ENCODE assay signal across 1 cellular context in the genomic region with DNA sequence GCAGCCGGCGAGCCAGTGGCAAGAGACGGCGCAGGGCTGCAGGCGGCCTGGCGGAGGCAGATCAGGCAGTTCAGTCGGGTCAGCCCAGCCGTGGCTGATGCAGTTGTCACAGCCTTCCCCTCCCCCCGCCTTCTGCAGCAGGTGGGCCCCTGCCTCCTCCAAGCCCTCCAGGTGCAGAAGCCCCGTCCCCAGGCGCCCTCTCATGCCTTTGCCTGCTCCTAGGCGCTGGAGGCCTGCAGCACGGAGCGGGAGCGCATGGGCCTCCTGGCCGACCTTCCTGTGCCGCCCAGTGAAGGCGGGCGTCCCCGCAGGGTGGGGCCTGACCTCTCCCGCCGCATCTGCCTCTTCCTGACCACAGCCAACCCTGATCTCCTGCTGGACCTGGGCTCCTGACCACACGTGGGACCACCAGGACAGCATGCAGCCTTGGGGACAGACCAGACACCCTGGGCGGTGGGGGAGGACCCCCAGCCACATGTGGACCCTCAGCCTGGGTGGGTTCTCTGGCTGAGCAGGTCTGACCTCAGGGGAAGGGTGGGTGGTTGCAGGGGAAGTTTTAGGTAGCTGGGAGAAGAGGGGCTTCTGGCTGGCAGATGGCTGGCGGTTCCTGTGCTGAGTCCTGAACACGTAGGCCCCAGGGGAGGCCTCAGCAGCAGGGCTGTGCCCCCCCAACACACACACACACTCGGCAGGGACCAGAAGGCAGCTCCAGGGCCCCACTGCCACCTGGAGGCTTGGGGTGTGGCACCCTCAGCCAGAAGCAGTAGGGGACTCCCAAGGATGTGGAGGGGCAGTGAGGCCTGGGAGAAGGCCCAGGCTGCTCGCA.
TF ChIP-seq lines count a peak whose summit lies in the region.

No MANE protein-coding gene starts in this region.

TF ChIP-seq in GM23338, 12 proteins besides CTCF, POLR2A, EP300 and RAD21:
- no peak for TF ChIP-seq CREB1 (CRISPR knock-in tag; IDR thresholded peaks at IDR 0.05; ENCODE audit: low read depth)
- no peak for TF ChIP-seq ETS1 (IDR thresholded peaks at IDR 0.05)
- no peak for TF ChIP-seq ZNF114 (CRISPR knock-in tag; IDR thresholded peaks at IDR 0.05)
- no peak for TF ChIP-seq EZH2 (IDR thresholded peaks at IDR 0.05; ENCODE audit: low read depth, unreplicated experiment)
- no peak for TF ChIP-seq ZNF331 (CRISPR knock-in tag; IDR thresholded peaks at IDR 0.05; ENCODE audit: low read depth)
- TF ChIP-seq STAT1 (IDR thresholded peaks at IDR 0.05; ENCODE audit: unreplicated experiment): no peak
- TF ChIP-seq NANOG (IDR thresholded peaks at IDR 0.05; ENCODE audit: borderline replicate concordance): no peak
- TF ChIP-seq EZH2phosphoT487 (IDR thresholded peaks at IDR 0.05; ENCODE audit: unreplicated experiment): no peak
- no peak for TF ChIP-seq POLR2AphosphoS5 (IDR thresholded peaks at IDR 0.05; ENCODE audit: low read depth)
- no peak for TF ChIP-seq JUNB (IDR thresholded peaks at IDR 0.05; ENCODE audit: unreplicated experiment)
- TF ChIP-seq, protein P1, sequence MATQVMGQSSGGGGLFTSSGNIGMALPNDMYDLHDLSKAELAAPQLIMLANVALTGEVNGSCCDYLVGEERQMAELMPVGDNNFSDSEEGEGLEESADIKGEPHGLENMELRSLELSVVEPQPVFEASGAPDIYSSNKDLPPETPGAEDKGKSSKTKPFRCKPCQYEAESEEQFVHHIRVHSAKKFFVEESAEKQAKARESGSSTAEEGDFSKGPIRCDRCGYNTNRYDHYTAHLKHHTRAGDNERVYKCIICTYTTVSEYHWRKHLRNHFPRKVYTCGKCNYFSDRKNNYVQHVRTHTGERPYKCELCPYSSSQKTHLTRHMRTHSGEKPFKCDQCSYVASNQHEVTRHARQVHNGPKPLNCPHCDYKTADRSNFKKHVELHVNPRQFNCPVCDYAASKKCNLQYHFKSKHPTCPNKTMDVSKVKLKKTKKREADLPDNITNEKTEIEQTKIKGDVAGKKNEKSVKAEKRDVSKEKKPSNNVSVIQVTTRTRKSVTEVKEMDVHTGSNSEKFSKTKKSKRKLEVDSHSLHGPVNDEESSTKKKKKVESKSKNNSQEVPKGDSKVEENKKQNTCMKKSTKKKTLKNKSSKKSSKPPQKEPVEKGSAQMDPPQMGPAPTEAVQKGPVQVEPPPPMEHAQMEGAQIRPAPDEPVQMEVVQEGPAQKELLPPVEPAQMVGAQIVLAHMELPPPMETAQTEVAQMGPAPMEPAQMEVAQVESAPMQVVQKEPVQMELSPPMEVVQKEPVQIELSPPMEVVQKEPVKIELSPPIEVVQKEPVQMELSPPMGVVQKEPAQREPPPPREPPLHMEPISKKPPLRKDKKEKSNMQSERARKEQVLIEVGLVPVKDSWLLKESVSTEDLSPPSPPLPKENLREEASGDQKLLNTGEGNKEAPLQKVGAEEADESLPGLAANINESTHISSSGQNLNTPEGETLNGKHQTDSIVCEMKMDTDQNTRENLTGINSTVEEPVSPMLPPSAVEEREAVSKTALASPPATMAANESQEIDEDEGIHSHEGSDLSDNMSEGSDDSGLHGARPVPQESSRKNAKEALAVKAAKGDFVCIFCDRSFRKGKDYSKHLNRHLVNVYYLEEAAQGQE (IDR thresholded peaks at IDR 0.05; ENCODE audit: unreplicated experiment): no peak
- TF ChIP-seq, protein P2, sequence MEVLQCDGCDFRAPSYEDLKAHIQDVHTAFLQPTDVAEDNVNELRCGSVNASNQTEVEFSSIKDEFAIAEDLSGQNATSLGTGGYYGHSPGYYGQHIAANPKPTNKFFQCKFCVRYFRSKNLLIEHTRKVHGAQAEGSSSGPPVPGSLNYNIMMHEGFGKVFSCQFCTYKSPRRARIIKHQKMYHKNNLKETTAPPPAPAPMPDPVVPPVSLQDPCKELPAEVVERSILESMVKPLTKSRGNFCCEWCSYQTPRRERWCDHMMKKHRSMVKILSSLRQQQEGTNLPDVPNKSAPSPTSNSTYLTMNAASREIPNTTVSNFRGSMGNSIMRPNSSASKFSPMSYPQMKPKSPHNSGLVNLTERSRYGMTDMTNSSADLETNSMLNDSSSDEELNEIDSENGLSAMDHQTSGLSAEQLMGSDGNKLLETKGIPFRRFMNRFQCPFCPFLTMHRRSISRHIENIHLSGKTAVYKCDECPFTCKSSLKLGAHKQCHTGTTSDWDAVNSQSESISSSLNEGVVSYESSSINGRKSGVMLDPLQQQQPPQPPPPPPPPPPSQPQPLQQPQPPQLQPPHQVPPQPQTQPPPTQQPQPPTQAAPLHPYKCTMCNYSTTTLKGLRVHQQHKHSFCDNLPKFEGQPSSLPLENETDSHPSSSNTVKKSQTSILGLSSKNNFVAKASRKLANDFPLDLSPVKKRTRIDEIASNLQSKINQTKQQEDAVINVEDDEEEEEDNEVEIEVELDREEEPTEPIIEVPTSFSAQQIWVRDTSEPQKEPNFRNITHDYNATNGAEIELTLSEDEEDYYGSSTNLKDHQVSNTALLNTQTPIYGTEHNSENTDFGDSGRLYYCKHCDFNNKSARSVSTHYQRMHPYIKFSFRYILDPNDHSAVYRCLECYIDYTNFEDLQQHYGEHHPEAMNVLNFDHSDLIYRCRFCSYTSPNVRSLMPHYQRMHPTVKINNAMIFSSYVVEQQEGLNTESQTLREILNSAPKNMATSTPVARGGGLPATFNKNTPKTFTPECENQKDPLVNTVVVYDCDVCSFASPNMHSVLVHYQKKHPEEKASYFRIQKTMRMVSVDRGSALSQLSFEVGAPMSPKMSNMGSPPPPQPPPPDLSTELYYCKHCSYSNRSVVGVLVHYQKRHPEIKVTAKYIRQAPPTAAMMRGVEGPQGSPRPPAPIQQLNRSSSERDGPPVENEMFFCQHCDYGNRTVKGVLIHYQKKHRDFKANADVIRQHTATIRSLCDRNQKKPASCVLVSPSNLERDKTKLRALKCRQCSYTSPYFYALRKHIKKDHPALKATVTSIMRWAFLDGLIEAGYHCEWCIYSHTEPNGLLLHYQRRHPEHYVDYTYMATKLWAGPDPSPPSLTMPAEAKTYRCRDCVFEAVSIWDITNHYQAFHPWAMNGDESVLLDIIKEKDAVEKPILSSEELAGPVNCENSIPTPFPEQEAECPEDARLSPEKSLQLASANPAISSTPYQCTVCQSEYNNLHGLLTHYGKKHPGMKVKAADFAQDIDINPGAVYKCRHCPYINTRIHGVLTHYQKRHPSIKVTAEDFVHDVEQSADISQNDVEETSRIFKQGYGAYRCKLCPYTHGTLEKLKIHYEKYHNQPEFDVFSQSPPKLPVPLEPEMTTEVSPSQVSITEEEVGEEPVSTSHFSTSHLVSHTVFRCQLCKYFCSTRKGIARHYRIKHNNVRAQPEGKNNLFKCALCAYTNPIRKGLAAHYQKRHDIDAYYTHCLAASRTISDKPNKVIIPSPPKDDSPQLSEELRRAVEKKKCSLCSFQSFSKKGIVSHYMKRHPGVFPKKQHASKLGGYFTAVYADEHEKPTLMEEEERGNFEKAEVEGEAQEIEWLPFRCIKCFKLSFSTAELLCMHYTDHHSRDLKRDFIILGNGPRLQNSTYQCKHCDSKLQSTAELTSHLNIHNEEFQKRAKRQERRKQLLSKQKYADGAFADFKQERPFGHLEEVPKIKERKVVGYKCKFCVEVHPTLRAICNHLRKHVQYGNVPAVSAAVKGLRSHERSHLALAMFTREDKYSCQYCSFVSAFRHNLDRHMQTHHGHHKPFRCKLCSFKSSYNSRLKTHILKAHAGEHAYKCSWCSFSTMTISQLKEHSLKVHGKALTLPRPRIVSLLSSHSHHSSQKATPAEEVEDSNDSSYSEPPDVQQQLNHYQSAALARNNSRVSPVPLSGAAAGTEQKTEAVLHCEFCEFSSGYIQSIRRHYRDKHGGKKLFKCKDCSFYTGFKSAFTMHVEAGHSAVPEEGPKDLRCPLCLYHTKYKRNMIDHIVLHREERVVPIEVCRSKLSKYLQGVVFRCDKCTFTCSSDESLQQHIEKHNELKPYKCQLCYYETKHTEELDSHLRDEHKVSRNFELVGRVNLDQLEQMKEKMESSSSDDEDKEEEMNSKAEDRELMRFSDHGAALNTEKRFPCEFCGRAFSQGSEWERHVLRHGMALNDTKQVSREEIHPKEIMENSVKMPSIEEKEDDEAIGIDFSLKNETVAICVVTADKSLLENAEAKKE (CRISPR knock-in tag; IDR thresholded peaks at IDR 0.05): no peak
TF ChIP-seq in GM23338: peak in this region for 0.
